13 cellular contexts compared by ENCODE assay signal in the genomic region with DNA sequence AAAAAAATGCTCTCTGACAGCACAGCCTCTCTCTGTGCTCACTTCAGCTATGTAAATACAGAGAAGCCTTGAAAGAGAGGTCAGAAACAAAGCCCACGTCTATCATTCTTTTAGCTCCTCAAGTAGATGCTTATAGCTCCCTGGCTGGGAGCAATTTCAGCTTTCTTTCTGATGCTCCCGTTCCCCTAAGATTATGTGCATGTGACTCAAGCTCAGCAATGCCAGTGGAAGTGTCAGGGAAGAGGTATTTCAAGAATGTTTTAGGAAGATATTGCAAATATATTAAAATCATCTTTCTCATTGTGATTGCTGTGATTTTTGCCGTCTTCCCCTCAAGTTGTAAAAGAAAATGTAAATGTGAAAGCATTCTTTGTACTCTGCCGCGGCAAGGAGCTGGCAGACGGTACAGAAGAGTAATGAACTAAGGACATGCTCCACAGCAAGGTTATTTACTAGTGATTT.
DNase-seq lines count a peak whose midpoint lies in the region; ATAC-seq and TF ChIP-seq lines count a peak whose summit lies in the region.
"Had no signal": no experiment of that assay in that cellular context is flagged by ENCODE, and none has a peak within 500 bp of the region (broad histone marks: within the 10 kb centered on the region; RNA-seq: fewer than 3 reads in every experiment).

No MANE protein-coding gene starts in this region.

- H3K9me3 Mint-ChIP-seq in activated T-cell treated with anti-CD3 and anti-CD28 coated beads, Interleukin-2, amount 50 U/mL, for 4 hours = no peaks in the 10 kb centered on the region
- no peaks in the 10 kb centered on the region for H3K9me3 Mint-ChIP-seq in WTC11
- H3K9me3 Mint-ChIP-seq: IgD-negative memory B cell had no signal

- no peaks in the 10 kb centered on the region for H3K36me3 Mint-ChIP-seq in activated T-cell treated with anti-CD3 and anti-CD28 coated beads, Interleukin-2, amount 50 U/mL, for 4 hours (ENCODE audit: insufficient read depth)
- H3K36me3 Mint-ChIP-seq in WTC11 = no peaks in the 10 kb centered on the region
- H3K36me3 Mint-ChIP-seq: IgD-negative memory B cell had no signal

- DNase-seq in activated T-cell treated with anti-CD3 and anti-CD28 coated beads, Interleukin-2, amount 50 U/mL, for 4 hours = no peak
- DNase-seq in activated T-cell treated with anti-CD3 and anti-CD28 coated beads for 4 hours = no peak
- no peak for DNase-seq in WTC11 (ENCODE audit: low spot score)
- DNase-seq in DMS114 treated with DMSO at 0.1 percent for 48 hours (lab: John Stamatoyannopoulos, UW; ENCODE audit: unreplicated experiment) = no peak
- DNase-seq: effector CD4-positive, alpha-beta T cell; HFFc6; OCI-M1 had no signal

- H3K27me3 ChIP-seq in iPS-20b (ENCODE audit: insufficient read depth, low read length) = no peaks in the 10 kb centered on the region
- no peaks in the 10 kb centered on the region for H3K27me3 ChIP-seq in subcutaneous abdominal adipose tissue (ENCODE audit: control insufficient read depth in 5 of 5, insufficient read depth in 4 of 5, low read length in 5 of 5)

- CTCF ChIA-PET in WTC11 (lab: Charles Lee) = interaction anchor here (1.4 kb wide), 1 partner anchor 273 kb away, joined by 4 read pairs; no protein-coding TSS in a partner anchor

- peak overlapping the region; percentile 19; the same call in 1 of the 2 replicates for H3K4me3 ChIP-seq in iPS-20b (ENCODE audit: low read length)
- H3K4me3 ChIP-seq in subcutaneous abdominal adipose tissue (ENCODE audit: low read depth in 1 of 5, low read length in 5 of 5) = peak overlapping the region; percentile 5 to 61 (median 34)

- H3K4me1 ChIP-seq in iPS-20b (ENCODE audit: insufficient read depth, low read length) (peaks cover 46% of the 10 kb centered on the region), subcutaneous abdominal adipose tissue (ENCODE audit: control insufficient read depth in 5 of 5, insufficient read depth in 5 of 5, low read length in 5 of 5) (peaks cover 0 to 7% (median 6%) of the 10 kb centered on the region in 5 donors)

- POLR2A ChIA-PET in WTC11 (lab: Charles Lee) = no interaction called here

- H3K36me3 ChIP-seq in iPS-20b (ENCODE audit: insufficient read depth, low read depth, low read length) (no peaks in the 10 kb centered on the region), subcutaneous abdominal adipose tissue (ENCODE audit: control insufficient read depth in 5 of 5, insufficient read depth in 5 of 5, low read length in 5 of 5) (no peaks in the 10 kb centered on the region)

- peak overlapping the region; percentile 82 for H3K27ac Mint-ChIP-seq in WTC11
- H3K27ac Mint-ChIP-seq: B cell, HFFc6, IgD-negative memory B cell had no signal

- H3K9ac ChIP-seq in iPS-20b (ENCODE audit: low read depth, low read length) (no peak overlapping the region), subcutaneous abdominal adipose tissue (ENCODE audit: low read length in 5 of 5) (peak overlapping the region in 1 of 5 donors; percentile 52)

- no peak for TF ChIP-seq CTCF in WTC11 (IDR thresholded peaks at IDR 0.05)

- no peaks in the 10 kb centered on the region for H3K9me3 ChIP-seq in iPS-20b (ENCODE audit: insufficient read depth, low read depth, low read length)
- no peaks in the 10 kb centered on the region for H3K9me3 ChIP-seq in subcutaneous abdominal adipose tissue (ENCODE audit: control insufficient read depth in 5 of 5, low read length in 5 of 5)

- H3K4me1 Mint-ChIP-seq in activated T-cell treated with anti-CD3 and anti-CD28 coated beads, Interleukin-2, amount 50 U/mL, for 4 hours (ENCODE audit: low read depth) = peaks cover 8% of the 10 kb centered on the region
- peaks cover 51% of the 10 kb centered on the region for H3K4me1 Mint-ChIP-seq in WTC11
- H3K4me1 Mint-ChIP-seq: B cell had no signal

- no peaks in the 10 kb centered on the region for H3K27me3 Mint-ChIP-seq in activated T-cell treated with anti-CD3 and anti-CD28 coated beads, Interleukin-2, amount 50 U/mL, for 4 hours (ENCODE audit: low read depth)
- no peaks in the 10 kb centered on the region for H3K27me3 Mint-ChIP-seq in WTC11 (ENCODE audit: low read depth)
- H3K27me3 Mint-ChIP-seq: B cell had no signal

- no peak for ATAC-seq in activated T-cell treated with anti-CD3 and anti-CD28 coated beads, Interleukin-2, amount 50 U/mL, for 4 hours
- ATAC-seq in WTC11 (peak; percentile 87), GM18909 (IDR thresholded peaks at IDR 0.05; ENCODE audit: poor library complexity, unreplicated experiment) (no peak), GM21717 (IDR thresholded peaks at IDR 0.05; ENCODE audit: unreplicated experiment) (no peak)

- peak overlapping the region; percentile 37 for H3K4me3 Mint-ChIP-seq in activated T-cell treated with anti-CD3 and anti-CD28 coated beads, Interleukin-2, amount 50 U/mL, for 4 hours
- peak overlapping the region; percentile 39 for H3K4me3 Mint-ChIP-seq in WTC11
- H3K4me3 Mint-ChIP-seq: B cell, HFFc6, IgD-negative memory B cell had no signal

- no peak overlapping the region for H3K27ac ChIP-seq in iPS-20b (ENCODE audit: low read length)
- H3K27ac ChIP-seq in subcutaneous abdominal adipose tissue (ENCODE audit: low read depth, low read length) = no peak overlapping the region

TF ChIP-seq in WTC11, 78 proteins besides CTCF, POLR2A, EP300 and RAD21 (continues in another document):
- no peak for TF ChIP-seq ELF4 (CRISPR knock-in tag; IDR thresholded peaks at IDR 0.05; ENCODE audit: low read depth)
- no peak for TF ChIP-seq JAZF1 (CRISPR knock-in tag; IDR thresholded peaks at IDR 0.05)
- TF ChIP-seq FOXK1 (CRISPR knock-in tag; IDR thresholded peaks at IDR 0.05) = 0 out of 2 replicates have a peak, but pooled peaks have one; percentile 13
- no peak for TF ChIP-seq SMAD4 (CRISPR knock-in tag; IDR thresholded peaks at IDR 0.05)
- no peak for TF ChIP-seq ZNF423 (CRISPR knock-in tag; IDR thresholded peaks at IDR 0.05)
- TF ChIP-seq ZBTB21 (CRISPR knock-in tag; IDR thresholded peaks at IDR 0.05; ENCODE audit: borderline replicate concordance) = 0 out of 2 replicates have a peak, but pooled peaks have one; percentile 16
- TF ChIP-seq GRHL2 (CRISPR knock-in tag; IDR thresholded peaks at IDR 0.05; ENCODE audit: insufficient replicate concordance, severe bottlenecking) = no peak
- TF ChIP-seq MXD4 (CRISPR knock-in tag; IDR thresholded peaks at IDR 0.05; ENCODE audit: borderline replicate concordance) = no peak
- no peak for TF ChIP-seq NR1H2 (CRISPR knock-in tag; IDR thresholded peaks at IDR 0.05)
- TF ChIP-seq, protein P1, sequence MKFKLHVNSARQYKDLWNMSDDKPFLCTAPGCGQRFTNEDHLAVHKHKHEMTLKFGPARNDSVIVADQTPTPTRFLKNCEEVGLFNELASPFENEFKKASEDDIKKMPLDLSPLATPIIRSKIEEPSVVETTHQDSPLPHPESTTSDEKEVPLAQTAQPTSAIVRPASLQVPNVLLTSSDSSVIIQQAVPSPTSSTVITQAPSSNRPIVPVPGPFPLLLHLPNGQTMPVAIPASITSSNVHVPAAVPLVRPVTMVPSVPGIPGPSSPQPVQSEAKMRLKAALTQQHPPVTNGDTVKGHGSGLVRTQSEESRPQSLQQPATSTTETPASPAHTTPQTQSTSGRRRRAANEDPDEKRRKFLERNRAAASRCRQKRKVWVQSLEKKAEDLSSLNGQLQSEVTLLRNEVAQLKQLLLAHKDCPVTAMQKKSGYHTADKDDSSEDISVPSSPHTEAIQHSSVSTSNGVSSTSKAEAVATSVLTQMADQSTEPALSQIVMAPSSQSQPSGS (CRISPR knock-in tag; IDR thresholded peaks at IDR 0.05; ENCODE audit: borderline replicate concordance, low read depth) = no peak
- no peak for TF ChIP-seq PRRX2 (CRISPR knock-in tag; IDR thresholded peaks at IDR 0.05)
- TF ChIP-seq, protein P2, sequence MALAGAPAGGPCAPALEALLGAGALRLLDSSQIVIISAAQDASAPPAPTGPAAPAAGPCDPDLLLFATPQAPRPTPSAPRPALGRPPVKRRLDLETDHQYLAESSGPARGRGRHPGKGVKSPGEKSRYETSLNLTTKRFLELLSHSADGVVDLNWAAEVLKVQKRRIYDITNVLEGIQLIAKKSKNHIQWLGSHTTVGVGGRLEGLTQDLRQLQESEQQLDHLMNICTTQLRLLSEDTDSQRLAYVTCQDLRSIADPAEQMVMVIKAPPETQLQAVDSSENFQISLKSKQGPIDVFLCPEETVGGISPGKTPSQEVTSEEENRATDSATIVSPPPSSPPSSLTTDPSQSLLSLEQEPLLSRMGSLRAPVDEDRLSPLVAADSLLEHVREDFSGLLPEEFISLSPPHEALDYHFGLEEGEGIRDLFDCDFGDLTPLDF (CRISPR knock-in tag; IDR thresholded peaks at IDR 0.05) = no peak
- no peak for TF ChIP-seq ETV6 (CRISPR knock-in tag; IDR thresholded peaks at IDR 0.05)
- peak; percentile 89 for TF ChIP-seq TEAD1 (CRISPR knock-in tag; IDR thresholded peaks at IDR 0.05)
- 0 out of 2 replicates have a peak, but pooled peaks have one; percentile 43 for TF ChIP-seq ZNF121 (CRISPR knock-in tag; IDR thresholded peaks at IDR 0.05)
- TF ChIP-seq ZNF232 (CRISPR knock-in tag; IDR thresholded peaks at IDR 0.05) = peak; percentile 71; the same call in 1 of the 2 replicates
- no peak for TF ChIP-seq HMGA2 (CRISPR knock-in tag; IDR thresholded peaks at IDR 0.05)
- TF ChIP-seq GABPB1 (CRISPR knock-in tag; IDR thresholded peaks at IDR 0.05) = no peak
- no peak for TF ChIP-seq ZNF396 (CRISPR knock-in tag; IDR thresholded peaks at IDR 0.05; ENCODE audit: borderline replicate concordance)
- TF ChIP-seq, protein P3, sequence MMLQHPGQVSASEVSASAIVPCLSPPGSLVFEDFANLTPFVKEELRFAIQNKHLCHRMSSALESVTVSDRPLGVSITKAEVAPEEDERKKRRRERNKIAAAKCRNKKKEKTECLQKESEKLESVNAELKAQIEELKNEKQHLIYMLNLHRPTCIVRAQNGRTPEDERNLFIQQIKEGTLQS (CRISPR knock-in tag; conservative IDR thresholded peaks at IDR 0.05) = no peak
